ENCODE assay signal across 26 cellular contexts in genomic region chr2:132479140-132479539, GRCh38.
A peak's percentile ranks its signal among the peaks of the same experiment; 100 is the strongest.
DNase-seq lines count a peak whose midpoint lies in the region; ATAC-seq, FAIRE-seq and TF ChIP-seq lines count a peak whose summit lies in the region.
"Had no signal": no experiment of that assay in that cellular context is flagged by ENCODE, and none has a peak within 500 bp of the region (broad histone marks: within the 10 kb centered on the region; RNA-seq: fewer than 3 reads in every experiment).

No MANE protein-coding gene starts in this region.

- peaks cover 5% of the 10 kb centered on the region for H3K79me2 ChIP-seq in astrocyte (ENCODE audit: insufficient read depth, low read length)

- intact Hi-C loops in pancreas (cut with DNase I) (no loop called here), adrenal gland (cut with DNase I) (no loop called here)

- H3K4me1 ChIP-seq in astrocyte (ENCODE audit: insufficient read depth, low read length) (no peaks in the 10 kb centered on the region), pancreas (peaks cover 0 to 16% (median 10%) of the 10 kb centered on the region in 3 donors), adrenal gland (replicated peaks in 1 of 2) (no peaks in the 10 kb centered on the region)
- H3K4me1 ChIP-seq: Caco-2 had no signal

- peaks cover 7% of the 10 kb centered on the region for H3K4me1 Mint-ChIP-seq in astrocyte (ENCODE audit: low read depth, unreplicated experiment)
- H3K4me1 Mint-ChIP-seq: activated CD4-positive, alpha-beta T cell treated with anti-CD3 and anti-CD28 coated beads for 36 hours; immature natural killer cell; nephron; stimulated activated effector memory CD8-positive, alpha-beta T cell treated with anti-CD3 and anti-CD28 coated beads, Interleukin-12 subunit alpha, Interleukin-12 subunit beta, amount 100 ng/mL, for 72 hours had no signal

- TF ChIP-seq CTCF in astrocyte (IDR thresholded peaks at IDR 0.05; ENCODE audit: insufficient read depth, low read depth, low read length) (no peak), pancreas (IDR thresholded peaks at IDR 0.05) (no peak), adrenal gland (IDR thresholded peaks at IDR 0.05) (no peak)

- no peak overlapping the region for H3K4me2 ChIP-seq in astrocyte (ENCODE audit: low read length)

- no peak overlapping the region for H2AFZ ChIP-seq in astrocyte (ENCODE audit: low read depth, low read length)

- 65 to 66% methylated on average over 7 of the region's 7 CpGs for WGBS in pancreas, 2 donors
- WGBS in adrenal gland, 4 donors: 74 to 79% (median 77%) methylated on average over 7 of the region's 7 CpGs

- peak in 3 of 4 donors; percentile 68 to 78 (median 68) for ATAC-seq in pancreas
- ATAC-seq: activated CD4-positive, alpha-beta T cell treated with anti-CD3 and anti-CD28 coated beads for 36 hours; activated CD8-positive, alpha-beta T cell treated with anti-CD3 and anti-CD28 coated beads, Interleukin-2, amount 10 ng/mL, durations not matched to agents 7 days and 5 days; activated naive CD4-positive, alpha-beta T cell treated with anti-CD3 and anti-CD28 coated beads, Interleukin-2, amount 50 U/mL, for 72 hours; left cardiac atrium; Right ventricle myocardium inferior; stimulated activated effector memory CD8-positive, alpha-beta T cell treated with anti-CD3 and anti-CD28 coated beads, Interleukin-12 subunit alpha, Interleukin-12 subunit beta, amount 100 ng/mL, for 72 hours had no signal

- peaks cover 4% of the 10 kb centered on the region for H4K20me1 ChIP-seq in astrocyte (ENCODE audit: insufficient read depth, low read length)

- H3K4me3 ChIP-seq in astrocyte (ENCODE audit: insufficient read depth, low read depth, low read length): no peak overlapping the region
- no peak overlapping the region for H3K4me3 ChIP-seq in pancreas
- no peak overlapping the region for H3K4me3 ChIP-seq in adrenal gland
- H3K4me3 ChIP-seq: suprapubic skin had no signal

- DNase-seq in DMS53 (lab: John Stamatoyannopoulos, UW) (peak; percentile 28), DMS53 treated with DMSO at 0.1 percent for 48 hours (lab: John Stamatoyannopoulos, UW; ENCODE audit: unreplicated experiment) (no peak), NCI-H345 treated with DMSO at 0.1 percent for 48 hours (lab: John Stamatoyannopoulos, UW; ENCODE audit: unreplicated experiment) (peak; percentile 13), astrocyte (ENCODE audit: low read depth) (peak; percentile 45), pancreas (no peak), adrenal gland (no peak), DMS114 treated with DMSO at 0.1 percent for 48 hours (lab: John Stamatoyannopoulos, UW; ENCODE audit: unreplicated experiment) (no peak), GM03348 (ENCODE audit: low spot score) (no peak)
- DNase-seq: activated CD4-positive, alpha-beta T cell treated with anti-CD3 and anti-CD28 coated beads for 36 hours; activated CD8-positive, alpha-beta T cell treated with anti-CD3 and anti-CD28 coated beads, Interleukin-2, amount 10 ng/mL, durations not matched to agents 7 days and 5 days; anterior cingulate cortex; Caco-2; caudate nucleus; cortex of kidney; effector memory CD4-positive, alpha-beta T cell; erythroblast; immature natural killer cell; left cardiac atrium; mammary epithelial cell had no signal

- H3K27ac Mint-ChIP-seq in astrocyte (ENCODE audit: unreplicated experiment): no peak overlapping the region
- H3K27ac Mint-ChIP-seq: activated CD4-positive, alpha-beta T cell treated with anti-CD3 and anti-CD28 coated beads for 36 hours; activated CD8-positive, alpha-beta T cell treated with anti-CD3 and anti-CD28 coated beads, Interleukin-2, amount 10 ng/mL, durations not matched to agents 7 days and 5 days; activated naive CD4-positive, alpha-beta T cell treated with anti-CD3 and anti-CD28 coated beads, Interleukin-2, amount 50 U/mL, for 72 hours; activated T-helper 2 cell treated with anti-CD3 and anti-CD28 coated beads, Interferon-gamma antibody, Interleukin-2, Interleukin-4, amounts not matched to agents 10 μg/mL and 5 μg/mL and 100 μg/mL, durations not matched to agents 14 hours and 24 hours and 36 hours; immature natural killer cell; nephron; stimulated activated effector memory CD8-positive, alpha-beta T cell treated with anti-CD3 and anti-CD28 coated beads, Interleukin-12 subunit alpha, Interleukin-12 subunit beta, amount 100 ng/mL, for 72 hours had no signal

- H3K27me3 ChIP-seq in astrocyte (ENCODE audit: insufficient read depth, low read length) (no peaks in the 10 kb centered on the region), pancreas (no peaks in the 10 kb centered on the region), adrenal gland (no peaks in the 10 kb centered on the region)
- H3K27me3 ChIP-seq: suprapubic skin had no signal

- peaks cover 2% of the 10 kb centered on the region for H3K36me3 Mint-ChIP-seq in astrocyte (ENCODE audit: low read depth, unreplicated experiment)
- H3K36me3 Mint-ChIP-seq: activated naive CD4-positive, alpha-beta T cell treated with anti-CD3 and anti-CD28 coated beads, Interleukin-2, amount 50 U/mL, for 72 hours; immature natural killer cell; stimulated activated effector memory CD8-positive, alpha-beta T cell treated with anti-CD3 and anti-CD28 coated beads, Interleukin-12 subunit alpha, Interleukin-12 subunit beta, amount 100 ng/mL, for 72 hours had no signal

- FAIRE-seq in astrocyte (lab: Jason Lieb, UNC) (no peak), pancreas (lab: Jason Lieb, UNC) (no peak)

- no peak overlapping the region for H3K9ac ChIP-seq in astrocyte (ENCODE audit: low read length)

- no peaks in the 10 kb centered on the region for H3K9me3 ChIP-seq in astrocyte (ENCODE audit: insufficient read depth, low read depth, low read length)
- no peaks in the 10 kb centered on the region for H3K9me3 ChIP-seq in pancreas
- H3K9me3 ChIP-seq in adrenal gland (replicated peaks in 1 of 3): no peaks in the 10 kb centered on the region
- H3K9me3 ChIP-seq: Caco-2, suprapubic skin had no signal

- H3K36me3 ChIP-seq in astrocyte (ENCODE audit: insufficient read depth, low read length) (no peaks in the 10 kb centered on the region), pancreas (no peaks in the 10 kb centered on the region), adrenal gland (replicated peaks in 1 of 2) (no peaks in the 10 kb centered on the region)
- H3K36me3 ChIP-seq: suprapubic skin had no signal

- TF ChIP-seq POLR2A in adrenal gland (IDR thresholded peaks at IDR 0.05): no peak

- H3K27me3 Mint-ChIP-seq in astrocyte (ENCODE audit: low read depth, unreplicated experiment): no peaks in the 10 kb centered on the region
- H3K27me3 Mint-ChIP-seq: activated CD4-positive, alpha-beta T cell treated with anti-CD3 and anti-CD28 coated beads for 36 hours had no signal

- H3K4me3 Mint-ChIP-seq in astrocyte (ENCODE audit: unreplicated experiment): peak overlapping the region; percentile 20
- H3K4me3 Mint-ChIP-seq: activated CD4-positive, alpha-beta T cell treated with anti-CD3 and anti-CD28 coated beads for 36 hours; activated CD8-positive, alpha-beta T cell treated with anti-CD3 and anti-CD28 coated beads, Interleukin-2, amount 10 ng/mL, durations not matched to agents 7 days and 5 days; immature natural killer cell; nephron; stimulated activated effector memory CD8-positive, alpha-beta T cell treated with anti-CD3 and anti-CD28 coated beads, Interleukin-12 subunit alpha, Interleukin-12 subunit beta, amount 100 ng/mL, for 72 hours had no signal

- H3K27ac ChIP-seq in astrocyte (ENCODE audit: low read depth, low read length) (no peak overlapping the region), pancreas (no peak overlapping the region), adrenal gland (no peak overlapping the region)
- H3K27ac ChIP-seq: 22Rv1, suprapubic skin had no signal

- peaks cover 17% of the 10 kb centered on the region for H3K9me3 Mint-ChIP-seq in astrocyte (ENCODE audit: unreplicated experiment)
- H3K9me3 Mint-ChIP-seq: nephron had no signal

Comparison
In these comparisons a context has a peak if more than half of its experiments do, and no peak if none do; other contexts are left out.
1. DNase-seq: peak in DMS53 (single experiment), NCI-H345 treated with DMSO at 0.1 percent for 48 hours (single experiment) and astrocyte (single experiment); none in DMS53 treated with DMSO at 0.1 percent for 48 hours (single experiment), pancreas (0 of 6), adrenal gland (0 of 7), DMS114 treated with DMSO at 0.1 percent for 48 hours (single experiment) and GM03348 (single experiment).